8 cellular contexts compared by ENCODE assay signal in genomic region chr1:206503591-206504362, GRCh38. TPM values are rescaled to one million over a fixed set of nuclear protein-coding genes. Genes with fewer than 3 reads are reported as not detected.
A peak's percentile ranks its signal among the peaks of the same experiment; 100 is the strongest.
DNase-seq lines count a peak whose midpoint lies in the region; ATAC-seq and TF ChIP-seq lines count a peak whose summit lies in the region.

No MANE protein-coding gene starts in this region.

- peak; percentile 96 for DNase-seq in CD1c-positive myeloid dendritic cell (ENCODE audit: extremely low spot score)
- DNase-seq in activated CD4-positive, alpha-beta T cell treated with anti-CD3 and anti-CD28 coated beads, Interleukin-2, amount 50 U/mL, for 48 hours: peak; percentile 62 to 76
- DNase-seq in foreskin keratinocyte: peak; percentile 88 to 92
- peak; percentile 61 for DNase-seq in stimulated activated CD8-positive, alpha-beta memory T cell treated with anti-CD3 and anti-CD28 coated beads, Interleukin-15, amount 100 ng/mL, for 48 hours (ENCODE audit: low read depth in 2 of 2)
- no peak for DNase-seq in NCI-H510A (lab: John Stamatoyannopoulos, UW)
- DNase-seq in NCI-H69 (lab: John Stamatoyannopoulos, UW): no peak

- peaks cover 6% of the 10 kb centered on the region for H3K4me1 ChIP-seq in foreskin keratinocyte

- no peaks in the 10 kb centered on the region for H3K27me3 ChIP-seq in foreskin keratinocyte

- TF ChIP-seq CTCF in foreskin keratinocyte (conservative IDR thresholded peaks at IDR 0.05): no peak

- H3K27ac ChIP-seq in foreskin keratinocyte: peak overlapping the region; percentile 20

- peak; percentile 50 for ATAC-seq in GM19438 (IDR thresholded peaks at IDR 0.05; ENCODE audit: low read depth, unreplicated experiment)
- ATAC-seq in HG03571 (IDR thresholded peaks at IDR 0.05; ENCODE audit: unreplicated experiment): peak; percentile 54
- ATAC-seq in foreskin keratinocyte: peak; percentile 77

RNA-seq across cellular contexts. Expression of gene RASSF5, which starts 3.6 kb away (rescaled TPM):
- total RNA-seq in foreskin keratinocyte: 2.4 and 2.8 TPM in 2 replicates
- polyA plus RNA-seq in foreskin keratinocyte: 1.4 and 1.8 TPM in 2 replicates

RNA-seq across cellular contexts. Expression of gene IKBKE, which starts 33.5 kb away (rescaled TPM):
- total RNA-seq in foreskin keratinocyte: 14.2 and 15.1 TPM in 2 replicates
- 10.0 and 10.8 TPM in 2 replicates for polyA plus RNA-seq in foreskin keratinocyte

Comparison
In these comparisons a context has a peak if more than half of its experiments do, and no peak if none do; other contexts are left out.
1. DNase-seq: peak in CD1c-positive myeloid dendritic cell (single experiment), activated CD4-positive, alpha-beta T cell treated with anti-CD3 and anti-CD28 coated beads, Interleukin-2, amount 50 U/mL, for 48 hours (2 of 2), foreskin keratinocyte (2 of 2) and stimulated activated CD8-positive, alpha-beta memory T cell treated with anti-CD3 and anti-CD28 coated beads, Interleukin-15, amount 100 ng/mL, for 48 hours (2 of 2); none in NCI-H510A (single experiment) and NCI-H69 (single experiment).
2. Peak in every context shown above with its lines, with median percentiles within 50 percentile points of each other: ATAC-seq.